In the genomic region with DNA sequence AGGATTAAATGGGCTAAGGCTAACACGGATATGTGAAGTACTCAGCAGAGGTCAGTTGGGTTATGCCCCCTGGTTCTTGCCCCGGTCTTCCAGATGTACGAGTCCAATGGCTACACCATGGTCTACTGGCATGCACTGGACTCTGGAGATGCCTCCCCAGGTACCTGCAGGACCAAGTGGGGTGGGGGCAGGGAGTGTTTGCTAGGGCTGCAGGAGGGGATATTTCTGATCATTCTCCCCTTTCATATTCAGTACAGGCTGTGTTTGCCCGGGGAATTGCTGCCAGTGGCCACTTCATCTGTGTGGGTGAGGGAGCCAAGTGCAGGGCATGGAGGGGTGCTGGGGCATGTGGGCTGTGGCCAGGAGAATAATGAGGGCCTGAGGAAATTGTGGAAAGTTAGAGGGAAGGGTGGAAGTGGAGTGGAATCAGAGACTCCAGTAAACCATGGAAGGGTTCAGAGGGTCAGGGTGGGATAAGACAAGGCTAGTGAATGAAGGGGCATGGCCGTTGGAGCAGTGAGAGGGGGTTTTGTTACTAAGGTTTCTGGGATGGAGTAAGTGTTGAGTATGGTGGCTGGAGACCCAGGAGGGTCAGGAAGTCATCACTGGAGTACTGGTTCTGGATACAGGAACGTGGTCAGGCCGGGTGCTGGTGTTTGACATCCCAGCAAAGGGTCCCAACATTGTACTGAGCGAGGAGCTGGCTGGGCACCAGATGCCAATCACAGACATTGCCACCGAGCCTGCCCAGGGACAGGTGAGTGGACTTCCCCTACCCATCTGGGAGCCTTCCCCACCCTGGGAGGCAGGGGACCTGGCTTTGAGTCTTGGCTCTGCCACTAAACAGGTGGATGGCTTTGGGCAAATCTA, we compare ENCODE assay signal across 1 cellular context.
TF ChIP-seq lines count a peak whose summit lies in the region.

No MANE protein-coding gene starts in this region.

TF ChIP-seq in PFSK-1, 5 proteins besides CTCF, POLR2A, EP300 and RAD21 (continued from another document):
- TF ChIP-seq, protein P1, sequence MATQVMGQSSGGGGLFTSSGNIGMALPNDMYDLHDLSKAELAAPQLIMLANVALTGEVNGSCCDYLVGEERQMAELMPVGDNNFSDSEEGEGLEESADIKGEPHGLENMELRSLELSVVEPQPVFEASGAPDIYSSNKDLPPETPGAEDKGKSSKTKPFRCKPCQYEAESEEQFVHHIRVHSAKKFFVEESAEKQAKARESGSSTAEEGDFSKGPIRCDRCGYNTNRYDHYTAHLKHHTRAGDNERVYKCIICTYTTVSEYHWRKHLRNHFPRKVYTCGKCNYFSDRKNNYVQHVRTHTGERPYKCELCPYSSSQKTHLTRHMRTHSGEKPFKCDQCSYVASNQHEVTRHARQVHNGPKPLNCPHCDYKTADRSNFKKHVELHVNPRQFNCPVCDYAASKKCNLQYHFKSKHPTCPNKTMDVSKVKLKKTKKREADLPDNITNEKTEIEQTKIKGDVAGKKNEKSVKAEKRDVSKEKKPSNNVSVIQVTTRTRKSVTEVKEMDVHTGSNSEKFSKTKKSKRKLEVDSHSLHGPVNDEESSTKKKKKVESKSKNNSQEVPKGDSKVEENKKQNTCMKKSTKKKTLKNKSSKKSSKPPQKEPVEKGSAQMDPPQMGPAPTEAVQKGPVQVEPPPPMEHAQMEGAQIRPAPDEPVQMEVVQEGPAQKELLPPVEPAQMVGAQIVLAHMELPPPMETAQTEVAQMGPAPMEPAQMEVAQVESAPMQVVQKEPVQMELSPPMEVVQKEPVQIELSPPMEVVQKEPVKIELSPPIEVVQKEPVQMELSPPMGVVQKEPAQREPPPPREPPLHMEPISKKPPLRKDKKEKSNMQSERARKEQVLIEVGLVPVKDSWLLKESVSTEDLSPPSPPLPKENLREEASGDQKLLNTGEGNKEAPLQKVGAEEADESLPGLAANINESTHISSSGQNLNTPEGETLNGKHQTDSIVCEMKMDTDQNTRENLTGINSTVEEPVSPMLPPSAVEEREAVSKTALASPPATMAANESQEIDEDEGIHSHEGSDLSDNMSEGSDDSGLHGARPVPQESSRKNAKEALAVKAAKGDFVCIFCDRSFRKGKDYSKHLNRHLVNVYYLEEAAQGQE (IDR thresholded peaks at IDR 0.05; ENCODE audit: insufficient read depth in 1 of 2, low read depth in 2 of 2, low read length in 2 of 2): no peak
